ENCODE assay signal across 35 cellular contexts in genomic region chr11:132084433-132084832, GRCh38.
DNase-seq lines count a peak whose midpoint lies in the region; ATAC-seq and TF ChIP-seq lines count a peak whose summit lies in the region.
"Had no signal": no experiment of that assay in that cellular context is flagged by ENCODE, and none has a peak within 500 bp of the region (broad histone marks: within the 10 kb centered on the region; RNA-seq: fewer than 3 reads in every experiment).

No MANE protein-coding gene starts in this region.

- H3K4me1 Mint-ChIP-seq in GM23338 (no peaks in the 10 kb centered on the region), nephron progenitor cell (no peaks in the 10 kb centered on the region)
- H3K4me1 Mint-ChIP-seq: B cell; CD14-positive monocyte; CD4-positive, alpha-beta memory T cell; CD4-positive, CD25-positive, alpha-beta regulatory T cell; CD8-positive, alpha-beta memory T cell had no signal

- no peak overlapping the region for H3K4me2 ChIP-seq in GM23338
- H3K4me2 ChIP-seq: A549; BLaER1; BLaER1 treated with 17β-estradiol and CSF1 and Interleukin-3, amounts not matched to agents 10 nM and 100 nM had no signal

- POLR2A ChIA-PET in HEK293 (lab: Yijun Ruan, JAX): no interaction called here

- H3K4me3 ChIP-seq in GM23338: peak overlapping the region; percentile 18; the same call in 1 of the 2 replicates
- H3K4me3 ChIP-seq in HEK293 (ENCODE audit: low read depth, low read length): no peak overlapping the region
- peak overlapping the region; percentile 44 for H3K4me3 ChIP-seq in adipocyte (ENCODE audit: low read length)
- H3K4me3 ChIP-seq in esophagus muscularis mucosa: no peak overlapping the region
- H3K4me3 ChIP-seq: A549; BLaER1; BLaER1 treated with 17β-estradiol and CSF1 and Interleukin-3, amounts not matched to agents 10 nM and 100 nM had no signal

- no peak for TF ChIP-seq EP300 in esophagus muscularis mucosa (IDR thresholded peaks at IDR 0.05)

- H3K27me3 ChIP-seq in GM23338 (ENCODE audit: insufficient read depth) (no peaks in the 10 kb centered on the region), adipocyte (replicated peaks; ENCODE audit: control insufficient read depth, insufficient read depth, low read length) (no peaks in the 10 kb centered on the region), esophagus muscularis mucosa (no peaks in the 10 kb centered on the region)
- H3K27me3 ChIP-seq: BE2C; BLaER1; BLaER1 treated with 17β-estradiol and CSF1 and Interleukin-3, amounts not matched to agents 10 nM and 100 nM had no signal

- no peak overlapping the region for H3K9ac ChIP-seq in adipocyte (ENCODE audit: low read length)
- H3K9ac ChIP-seq: BLaER1; BLaER1 treated with 17β-estradiol and CSF1 and Interleukin-3, amounts not matched to agents 10 nM and 100 nM had no signal

- TF ChIP-seq CTCF in GM23338 (conservative IDR thresholded peaks at IDR 0.05; ENCODE audit: low read depth in 2 of 2): no peak
- TF ChIP-seq CTCF in HEK293 (tag by site-specific recombination; IDR thresholded peaks at IDR 0.05): no peak
- TF ChIP-seq CTCF in esophagus muscularis mucosa (IDR thresholded peaks at IDR 0.05): no peak
- no peak for TF ChIP-seq CTCF in nephron progenitor cell (IDR thresholded peaks at IDR 0.05)

- no peaks in the 10 kb centered on the region for H3K79me2 ChIP-seq in GM23338 (replicated peaks; ENCODE audit: insufficient read depth)

- H3K27me3 Mint-ChIP-seq in GM23338 (ENCODE audit: insufficient read depth, low read depth, poor library complexity): peaks cover 1% of the 10 kb centered on the region
- H3K27me3 Mint-ChIP-seq in nephron progenitor cell (ENCODE audit: low read depth, poor library complexity): peaks cover 3% of the 10 kb centered on the region
- H3K27me3 Mint-ChIP-seq: B cell; CD4-positive, alpha-beta memory T cell; CD4-positive, alpha-beta T cell; CD4-positive, CD25-positive, alpha-beta regulatory T cell; CD8-positive, alpha-beta memory T cell had no signal

- H3K36me3 ChIP-seq in GM23338 (ENCODE audit: insufficient read depth) (peaks cover 23% of the 10 kb centered on the region), HEK293 (ENCODE audit: control insufficient read depth in 2 of 2, insufficient read depth in 1 of 2, low read length in 2 of 2) (no peaks in the 10 kb centered on the region), adipocyte (ENCODE audit: control insufficient read depth, insufficient read depth, low read length, severe bottlenecking) (no peaks in the 10 kb centered on the region), esophagus muscularis mucosa (no peaks in the 10 kb centered on the region)
- H3K36me3 ChIP-seq: BE2C, BLaER1 had no signal

- H4K20me1 ChIP-seq in GM23338 (replicated peaks; ENCODE audit: insufficient read depth): no peaks in the 10 kb centered on the region
- H4K20me1 ChIP-seq: BLaER1; BLaER1 treated with 17β-estradiol and CSF1 and Interleukin-3, amounts not matched to agents 10 nM and 100 nM had no signal

- CTCF ChIA-PET in HEK293 (lab: Yijun Ruan, JAX): interaction anchor here (1.4 kb wide), 1 partner anchor 12 kb away, joined by 5 read pairs; no protein-coding TSS in a partner anchor

- H3K27ac Mint-ChIP-seq in GM23338: no peak overlapping the region
- H3K27ac Mint-ChIP-seq in nephron progenitor cell: no peak overlapping the region
- H3K27ac Mint-ChIP-seq: B cell; CD14-positive monocyte; CD4-positive, alpha-beta memory T cell; CD4-positive, alpha-beta T cell; CD4-positive, CD25-positive, alpha-beta regulatory T cell; CD8-positive, alpha-beta memory T cell; CD8-positive, alpha-beta T cell had no signal

- H3K4me1 ChIP-seq in GM23338 (ENCODE audit: insufficient read depth) (no peaks in the 10 kb centered on the region), HEK293 (ENCODE audit: control insufficient read depth, insufficient read depth, low read length) (no peaks in the 10 kb centered on the region), adipocyte (ENCODE audit: control insufficient read depth, insufficient read depth, low read length) (no peaks in the 10 kb centered on the region), esophagus muscularis mucosa (no peaks in the 10 kb centered on the region)
- H3K4me1 ChIP-seq: A549, BE2C, BLaER1, Caco-2 had no signal

- no peaks in the 10 kb centered on the region for H3F3A ChIP-seq in GM23338 (replicated peaks; ENCODE audit: low read depth)

- H3K9me3 Mint-ChIP-seq in GM23338 (peaks cover 75% of the 10 kb centered on the region), nephron progenitor cell (peaks cover 68% of the 10 kb centered on the region)

- H2AFZ ChIP-seq in GM23338: no peak overlapping the region

- intact Hi-C loops in esophagus muscularis mucosa (cut with DNase I): no loop called here

- H3K4me3 Mint-ChIP-seq in GM23338 (no peak overlapping the region), nephron progenitor cell (no peak overlapping the region)
- H3K4me3 Mint-ChIP-seq: B cell; CD14-positive monocyte; CD4-positive, alpha-beta memory T cell; CD4-positive, alpha-beta T cell; CD4-positive, CD25-positive, alpha-beta regulatory T cell; CD8-positive, alpha-beta memory T cell; CD8-positive, alpha-beta T cell had no signal

- H3K9me2 ChIP-seq in GM23338 (ENCODE audit: insufficient read depth): peaks cover 2% of the 10 kb centered on the region

- no peak for TF ChIP-seq POLR2A in esophagus muscularis mucosa (IDR thresholded peaks at IDR 0.05; ENCODE audit: low read depth)

- H3K36me3 Mint-ChIP-seq in GM23338 (ENCODE audit: low read depth): peaks cover 59% of the 10 kb centered on the region
- peaks cover 6% of the 10 kb centered on the region for H3K36me3 Mint-ChIP-seq in nephron progenitor cell (ENCODE audit: low read depth)
- H3K36me3 Mint-ChIP-seq: CD14-positive monocyte; CD4-positive, alpha-beta memory T cell; CD4-positive, CD25-positive, alpha-beta regulatory T cell; CD8-positive, alpha-beta memory T cell; CD8-positive, alpha-beta T cell had no signal

- ATAC-seq in GM23338: no peak
- ATAC-seq: A549; CD8-positive, alpha-beta T cell had no signal

- DNase-seq in GM23338 (ENCODE audit: low spot score): no peak
- DNase-seq in adipocyte (ENCODE audit: low read depth): no peak
- DNase-seq in esophagus muscularis mucosa (ENCODE audit: extremely low spot score): peak; percentile 21
- DNase-seq in ecto neural progenitor cell (ENCODE audit: low spot score): no peak
- DNase-seq in activated CD4-positive, alpha-beta T cell treated with anti-CD3 and anti-CD28 coated beads, Interleukin-2, amount 50 U/mL, for 4 hours: no peak
- DNase-seq in nephron progenitor cell: no peak
- DNase-seq in caudate nucleus (lab: John Stamatoyannopoulos, UW): no peak
- DNase-seq: 8988T; ACHN; AML-193; BE2C; C1 segment of cervical spinal cord; Caco-2; Calu3; CD4-positive, alpha-beta memory T cell; CD4-positive, alpha-beta T cell; CD4-positive, CD25-positive, alpha-beta regulatory T cell; CD8-positive, alpha-beta memory T cell; CD8-positive, alpha-beta T cell; COR-L47; DMS 273 treated with DMSO at 0.1 percent for 48 hours; DMS153; DMS53; DMS79; DMS79 treated with DMSO at 0.1 percent for 48 hours; DND-41; EL had no signal

- H3K9me3 ChIP-seq in HEK293 (ENCODE audit: control insufficient read depth, insufficient read depth, low read depth, low read length): no peaks in the 10 kb centered on the region
- H3K9me3 ChIP-seq in adipocyte (ENCODE audit: control insufficient read depth, low read length): peaks cover 50% of the 10 kb centered on the region
- H3K9me3 ChIP-seq in esophagus muscularis mucosa: peaks cover 0 to 31% (median 21%) of the 10 kb centered on the region in 4 donors
- H3K9me3 ChIP-seq: A549, BE2C had no signal

- H3K27ac ChIP-seq in GM23338 (ENCODE audit: low read depth): no peak overlapping the region
- no peak overlapping the region for H3K27ac ChIP-seq in HEK293 (ENCODE audit: extremely low read depth, low read depth, low read length)
- H3K27ac ChIP-seq in esophagus muscularis mucosa (replicated peaks in 1 of 4): no peak overlapping the region
- H3K27ac ChIP-seq in caudate nucleus (ENCODE audit: low read depth, low read length): no peak overlapping the region
- H3K27ac ChIP-seq: 22Rv1; A549; BLaER1; BLaER1 treated with 17β-estradiol and CSF1 and Interleukin-3, amounts not matched to agents 10 nM and 100 nM; C4-2B had no signal

TF ChIP-seq in GM23338, 12 proteins besides CTCF, POLR2A, EP300 and RAD21 (continues in another document):
- TF ChIP-seq JUNB (IDR thresholded peaks at IDR 0.05; ENCODE audit: unreplicated experiment) (no peak), STAT1 (IDR thresholded peaks at IDR 0.05; ENCODE audit: unreplicated experiment) (no peak)

TF ChIP-seq in HEK293, 187 proteins besides CTCF, POLR2A, EP300 and RAD21:
- no peak for TF ChIP-seq TCF7L2 (IDR thresholded peaks at IDR 0.05; ENCODE audit: borderline replicate concordance, low read depth, low read length)
- peak; percentile 96 for TF ChIP-seq SETDB1 (IDR thresholded peaks at IDR 0.05; ENCODE audit: insufficient read length, low read length)
- TF ChIP-seq PRDM1 (tag by site-specific recombination; IDR thresholded peaks at IDR 0.05): no peak

Comparison
In these comparisons a context has a peak if more than half of its experiments do, and no peak if none do; other contexts are left out.
1. H3K4me3 ChIP-seq: peak in GM23338 (single experiment) and adipocyte (single experiment); none in HEK293 (single experiment) and esophagus muscularis mucosa (0 of 4).